In genomic region chr2:30511122-30512083, GRCh38 we compare ENCODE assay signal across 8 cellular contexts.
A peak's percentile ranks its signal among the peaks of the same experiment; 100 is the strongest.
DNase-seq lines count a peak whose midpoint lies in the region; TF ChIP-seq lines count a peak whose summit lies in the region.

No MANE protein-coding gene starts in this region.

- DNase-seq in BJ (ENCODE audit: low read depth) (peak; percentile 32), NB4 (ENCODE audit: low read depth) (peak; percentile 32), T1000 (lab: John Stamatoyannopoulos, UW) (peak; percentile 37), left kidney (ENCODE audit: low read depth, low spot score) (peak; percentile 74), GM20000 (ENCODE audit: low spot score) (no peak), putamen (ENCODE audit: low spot score) (no peak), GM03348 (ENCODE audit: low spot score) (no peak), amygdala (lab: John Stamatoyannopoulos, UW) (no peak)

- POLR2A ChIA-PET in BJ (lab: Charles Lee) = no interaction called here

- no peak for TF ChIP-seq POLR2A in NB4 (IDR thresholded peaks at IDR 0.05; ENCODE audit: extremely low read depth, insufficient read length)

- H3K36me3 ChIP-seq in BJ (ENCODE audit: control insufficient read depth, insufficient read depth, low read length) = no peaks in the 10 kb centered on the region

- TF ChIP-seq CTCF in BJ (IDR thresholded peaks at IDR 0.05; ENCODE audit: insufficient read depth, low read depth, low read length) = no peak
- no peak for TF ChIP-seq CTCF in NB4 (IDR thresholded peaks at IDR 0.05; ENCODE audit: low read depth, low read length)
- no peak for TF ChIP-seq CTCF in GM20000 (IDR thresholded peaks at IDR 0.05; ENCODE audit: extremely low read depth, missing control alignments)

- H3K4me3 ChIP-seq in BJ (ENCODE audit: low read depth, low read length) = no peak overlapping the region
- no peak overlapping the region for H3K4me3 ChIP-seq in NB4 (ENCODE audit: low read depth, low read length)

- H3K27me3 ChIP-seq in BJ (ENCODE audit: control insufficient read depth, insufficient read depth, low read length) = no peaks in the 10 kb centered on the region

- CTCF ChIA-PET in BJ (lab: Yijun Ruan, JAX) = interaction anchor here (1.0 kb wide), 1 partner anchor 200 kb away, joined by 4 read pairs; no protein-coding TSS in a partner anchor

Comparison
In these comparisons a context has a peak if more than half of its experiments do, and no peak if none do; other contexts are left out.
1. DNase-seq: peak in BJ (single experiment), NB4 (single experiment), T1000 (single experiment) and left kidney (single experiment); none in GM20000 (single experiment), putamen (single experiment), GM03348 (single experiment) and amygdala (0 of 56).